In the genomic region with DNA sequence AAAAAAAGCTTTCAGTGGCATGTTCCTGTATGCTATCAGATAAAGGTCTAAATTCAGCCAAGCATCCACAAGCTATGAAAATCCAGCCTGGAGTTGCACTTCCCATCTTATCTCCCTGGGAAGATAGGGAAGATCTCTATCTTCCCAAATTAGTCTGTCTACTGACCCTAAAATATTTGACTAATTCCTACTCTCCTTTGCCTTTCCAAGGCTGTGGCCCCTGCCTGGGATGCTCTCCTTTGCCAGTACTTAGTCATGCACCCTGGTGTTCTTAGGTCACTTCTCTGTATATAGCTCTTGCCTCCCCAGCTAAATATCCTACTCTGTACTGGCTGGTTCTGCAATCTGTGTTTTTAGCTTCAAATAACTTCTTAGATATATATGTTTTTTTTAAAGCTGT, we compare ENCODE assay signal across 1 cellular context.
TF ChIP-seq lines count a peak whose summit lies in the region.

No MANE protein-coding gene starts in this region.

TF ChIP-seq in HepG2, 621 proteins besides CTCF, POLR2A, EP300 and RAD21:
- TF ChIP-seq MAF1 (CRISPR knock-in tag; IDR thresholded peaks at IDR 0.05; ENCODE audit: borderline replicate concordance), result no peak
- TF ChIP-seq, protein P1, sequence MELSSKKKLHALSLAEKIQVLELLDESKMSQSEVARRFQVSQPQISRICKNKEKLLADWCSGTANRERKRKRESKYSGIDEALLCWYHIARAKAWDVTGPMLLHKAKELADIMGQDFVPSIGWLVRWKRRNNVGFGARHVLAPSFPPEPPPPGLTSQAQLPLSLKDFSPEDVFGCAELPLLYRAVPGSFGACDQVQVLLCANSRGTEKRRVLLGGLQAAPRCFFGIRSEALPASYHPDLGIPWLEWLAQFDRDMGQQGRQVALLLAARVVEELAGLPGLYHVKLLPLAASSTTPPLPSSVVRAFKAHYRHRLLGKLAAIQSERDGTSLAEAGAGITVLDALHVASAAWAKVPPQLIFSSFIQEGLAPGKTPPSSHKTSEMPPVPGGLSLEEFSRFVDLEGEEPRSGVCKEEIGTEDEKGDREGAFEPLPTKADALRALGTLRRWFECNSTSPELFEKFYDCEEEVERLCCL (CRISPR knock-in tag; IDR thresholded peaks at IDR 0.05; ENCODE audit: borderline replicate concordance), result no peak
